ENCODE assay signal across 38 cellular contexts in the genomic region with DNA sequence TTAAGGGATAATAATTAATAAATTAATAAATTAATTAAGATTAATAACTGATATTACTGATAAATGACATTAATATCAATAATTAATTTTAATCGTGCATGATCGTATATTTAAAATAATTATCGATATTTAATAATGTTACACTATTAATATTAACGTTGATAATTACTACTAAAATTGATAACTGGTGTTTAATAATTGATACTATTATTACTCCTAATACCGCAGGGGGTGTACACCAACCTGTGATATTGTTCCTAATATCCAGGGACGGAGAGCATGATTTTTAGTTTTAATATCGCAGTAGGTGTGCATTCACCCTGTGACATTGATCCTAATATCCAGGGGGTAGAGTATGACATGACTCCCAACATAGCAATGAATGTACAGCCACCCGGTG.
"Had no signal": no experiment of that assay in that cellular context is flagged by ENCODE, and none has a peak within 500 bp of the region (broad histone marks: within the 10 kb centered on the region; RNA-seq: fewer than 3 reads in every experiment).

No MANE protein-coding gene starts in this region.

- H3K4me1 ChIP-seq: adrenal gland, ascending aorta, body of pancreas, breast epithelium had no signal

- H3K4me3 ChIP-seq: adrenal gland, ascending aorta, body of pancreas, breast epithelium, cardiac muscle cell had no signal

- H3K36me3 ChIP-seq: adrenal gland, ascending aorta, brain microvascular endothelial cell, breast epithelium, cardiac muscle cell had no signal

- H3K27ac Mint-ChIP-seq: activated naive CD4-positive, alpha-beta T cell treated with anti-CD3 and anti-CD28 coated beads for 36 hours; activated naive CD4-positive, alpha-beta T cell treated with anti-CD3 and anti-CD28 coated beads, Interleukin-2, amount 10 ng/mL, durations not matched to agents 7 days and 5 days; activated naive CD4-positive, alpha-beta T cell treated with anti-CD3 and anti-CD28 coated beads, Interleukin-2, amount 50 U/mL, for 24 hours; activated naive CD8-positive, alpha-beta T cell; activated naive CD8-positive, alpha-beta T cell treated with anti-CD3 and anti-CD28 coated beads for 36 hours; activated naive CD8-positive, alpha-beta T cell treated with anti-CD3 and anti-CD28 coated beads, Interleukin-2, amount 10 ng/mL, durations not matched to agents 7 days and 5 days; activated naive CD8-positive, alpha-beta T cell treated with anti-CD3 and anti-CD28 coated beads, Interleukin-2, amount 50 U/mL, for 24 hours; activated T-cell treated with anti-CD3 and anti-CD28 coated beads, Interleukin-2, amount 50 U/mL, for 72 hours; activated T-helper 1 cell treated with anti-CD3 and anti-CD28 coated beads, Interleukin-12 subunit alpha, Interleukin-12 subunit beta, Interleukin-2, Interleukin-4 antibody, amounts not matched to agents 30 ng/mL and 10 ng/mL and 1 ng/mL, durations not matched to agents 14 hours and 24 hours and 36 hours; activated T-helper 17 cell treated with anti-CD3 and anti-CD28 coated beads, Interleukin-2, amount 50 U/mL, for 72 hours; activated T-helper 2 cell treated with anti-CD3 and anti-CD28 coated beads, Interferon-gamma antibody, Interleukin-2, Interleukin-4, amounts not matched to agents 10 μg/mL and 5 μg/mL and 100 μg/mL, durations not matched to agents 14 hours and 24 hours and 36 hours; brain had no signal

- H3K27ac ChIP-seq: adrenal gland, ascending aorta, body of pancreas, brain microvascular endothelial cell, breast epithelium, cardiac muscle cell had no signal

- H3K4me3 Mint-ChIP-seq: activated naive CD4-positive, alpha-beta T cell treated with anti-CD3 and anti-CD28 coated beads for 36 hours; activated naive CD4-positive, alpha-beta T cell treated with anti-CD3 and anti-CD28 coated beads, Interleukin-2, amount 10 ng/mL, durations not matched to agents 7 days and 5 days; activated naive CD4-positive, alpha-beta T cell treated with anti-CD3 and anti-CD28 coated beads, Interleukin-2, amount 50 U/mL, for 24 hours; activated naive CD8-positive, alpha-beta T cell; activated naive CD8-positive, alpha-beta T cell treated with anti-CD3 and anti-CD28 coated beads for 36 hours; activated naive CD8-positive, alpha-beta T cell treated with anti-CD3 and anti-CD28 coated beads, Interleukin-2, amount 10 ng/mL, durations not matched to agents 7 days and 5 days; activated naive CD8-positive, alpha-beta T cell treated with anti-CD3 and anti-CD28 coated beads, Interleukin-2, amount 50 U/mL, for 24 hours; activated T-cell treated with anti-CD3 and anti-CD28 coated beads, Interleukin-2, amount 50 U/mL, for 4 hours; activated T-cell treated with anti-CD3 and anti-CD28 coated beads, Interleukin-2, amount 50 U/mL, for 72 hours; activated T-helper 1 cell treated with anti-CD3 and anti-CD28 coated beads, Interleukin-12 subunit alpha, Interleukin-12 subunit beta, Interleukin-2, Interleukin-4 antibody, amounts not matched to agents 30 ng/mL and 10 ng/mL and 1 ng/mL, durations not matched to agents 14 hours and 24 hours and 36 hours; activated T-helper 17 cell treated with anti-CD3 and anti-CD28 coated beads, Interleukin-2, amount 50 U/mL, for 72 hours; brain; central memory CD8-positive, alpha-beta T cell had no signal

- H3K9me3 ChIP-seq: adrenal gland, ascending aorta, body of pancreas, breast epithelium had no signal

- H3K27me3 ChIP-seq: adrenal gland, ascending aorta, body of pancreas, brain microvascular endothelial cell, breast epithelium, cardiac muscle cell had no signal

- H3K27me3 Mint-ChIP-seq: activated naive CD4-positive, alpha-beta T cell treated with anti-CD3 and anti-CD28 coated beads, Interleukin-2, amount 10 ng/mL, durations not matched to agents 7 days and 5 days; activated naive CD4-positive, alpha-beta T cell treated with anti-CD3 and anti-CD28 coated beads, Interleukin-2, amount 50 U/mL, for 24 hours; activated naive CD8-positive, alpha-beta T cell; activated naive CD8-positive, alpha-beta T cell treated with anti-CD3 and anti-CD28 coated beads for 36 hours; activated naive CD8-positive, alpha-beta T cell treated with anti-CD3 and anti-CD28 coated beads, Interleukin-2, amount 10 ng/mL, durations not matched to agents 7 days and 5 days; activated naive CD8-positive, alpha-beta T cell treated with anti-CD3 and anti-CD28 coated beads, Interleukin-2, amount 50 U/mL, for 24 hours; activated T-helper 17 cell treated with anti-CD3 and anti-CD28 coated beads, Interleukin-2, amount 50 U/mL, for 72 hours; brain; central memory CD8-positive, alpha-beta T cell had no signal

- FAIRE-seq: astrocyte, bronchial epithelial cell had no signal

- ATAC-seq: activated naive CD4-positive, alpha-beta T cell treated with anti-CD3 and anti-CD28 coated beads, Interleukin-2, amount 50 U/mL, for 72 hours; activated naive CD8-positive, alpha-beta T cell treated with anti-CD3 and anti-CD28 coated beads, Interleukin-2, amount 50 U/mL, for 24 hours; activated T-cell treated with anti-CD3 and anti-CD28 coated beads, Interleukin-2, amount 50 U/mL, for 4 hours; activated T-cell treated with anti-CD3 and anti-CD28 coated beads, Interleukin-2, amount 50 U/mL, for 72 hours; activated T-helper 17 cell treated with anti-CD3 and anti-CD28 coated beads, Interleukin-2, amount 50 U/mL, for 72 hours; body of pancreas had no signal

- H3K36me3 Mint-ChIP-seq: activated naive CD4-positive, alpha-beta T cell treated with anti-CD3 and anti-CD28 coated beads, Interleukin-2, amount 10 ng/mL, durations not matched to agents 7 days and 5 days; activated naive CD4-positive, alpha-beta T cell treated with anti-CD3 and anti-CD28 coated beads, Interleukin-2, amount 50 U/mL, for 24 hours; activated naive CD4-positive, alpha-beta T cell treated with anti-CD3 and anti-CD28 coated beads, Interleukin-2, amount 50 U/mL, for 72 hours; activated naive CD8-positive, alpha-beta T cell; activated naive CD8-positive, alpha-beta T cell treated with anti-CD3 and anti-CD28 coated beads for 36 hours; activated naive CD8-positive, alpha-beta T cell treated with anti-CD3 and anti-CD28 coated beads, Interleukin-2, amount 10 ng/mL, durations not matched to agents 7 days and 5 days; brain had no signal

- H3K4me1 Mint-ChIP-seq: activated naive CD4-positive, alpha-beta T cell treated with anti-CD3 and anti-CD28 coated beads, Interleukin-2, amount 10 ng/mL, durations not matched to agents 7 days and 5 days; activated naive CD4-positive, alpha-beta T cell treated with anti-CD3 and anti-CD28 coated beads, Interleukin-2, amount 50 U/mL, for 24 hours; activated naive CD8-positive, alpha-beta T cell treated with anti-CD3 and anti-CD28 coated beads for 36 hours; activated naive CD8-positive, alpha-beta T cell treated with anti-CD3 and anti-CD28 coated beads, Interleukin-2, amount 10 ng/mL, durations not matched to agents 7 days and 5 days; activated naive CD8-positive, alpha-beta T cell treated with anti-CD3 and anti-CD28 coated beads, Interleukin-2, amount 50 U/mL, for 24 hours; activated T-helper 17 cell treated with anti-CD3 and anti-CD28 coated beads, Interleukin-2, amount 50 U/mL, for 72 hours; brain; central memory CD8-positive, alpha-beta T cell had no signal

- DNase-seq: activated effector memory CD4-positive, alpha-beta T cell treated with anti-CD3 and anti-CD28 coated beads, Interleukin-2, amount 50 U/mL, for 16 hours; activated effector memory CD4-positive, alpha-beta T cell treated with Interleukin-2 at 50 U/mL for 16 hours; activated gamma-delta T cell; activated gamma-delta T cell treated with Interleukin-2 at 50 U/mL for 16 hours; activated naive CD4-positive, alpha-beta T cell; activated naive CD4-positive, alpha-beta T cell treated with anti-CD3 and anti-CD28 coated beads for 36 hours; activated naive CD4-positive, alpha-beta T cell treated with anti-CD3 and anti-CD28 coated beads, Interleukin-2, amount 10 ng/mL, durations not matched to agents 7 days and 5 days; activated naive CD4-positive, alpha-beta T cell treated with anti-CD3 and anti-CD28 coated beads, Interleukin-2, amount 50 U/mL, for 16 hours; activated naive CD4-positive, alpha-beta T cell treated with Interleukin-2 at 50 U/mL for 16 hours; activated naive CD8-positive, alpha-beta T cell treated with anti-CD3 and anti-CD28 coated beads for 36 hours; activated naive CD8-positive, alpha-beta T cell treated with anti-CD3 and anti-CD28 coated beads, Interleukin-2, amount 10 ng/mL, durations not matched to agents 7 days and 5 days; activated naive CD8-positive, alpha-beta T cell treated with anti-CD3 and anti-CD28 coated beads, Interleukin-2, amount 50 U/mL, for 24 hours; activated T-cell treated with anti-CD3 and anti-CD28 coated beads, Interleukin-2, amount 50 U/mL, for 4 hours; activated T-cell treated with anti-CD3 and anti-CD28 coated beads, Interleukin-2, amount 50 U/mL, for 48 hours; activated T-cell treated with anti-CD3 and anti-CD28 coated beads, Interleukin-2, amount 50 U/mL, for 72 hours; adrenal gland; amniotic stem cell; amygdala; anterior cingulate cortex; aorta; body of pancreas; brain microvascular endothelial cell; caudate nucleus; central memory CD4-positive, alpha-beta T cell; cerebellar nuclear complex had no signal
